16 cellular contexts compared by ENCODE assay signal in genomic region chr17:61130320-61130719, GRCh38.
"Had no signal": no experiment of that assay in that cellular context is flagged by ENCODE, and none has a peak within 500 bp of the region (broad histone marks: within the 10 kb centered on the region; RNA-seq: fewer than 3 reads in every experiment).

No MANE protein-coding gene starts in this region.

- H3K4me3 ChIP-seq: esophagus muscularis mucosa, gastroesophageal sphincter, hepatocyte, right atrium auricular region, tibial artery had no signal

- H3K36me3 ChIP-seq: esophagus muscularis mucosa, gastroesophageal sphincter, right atrium auricular region, tibial artery had no signal

- H2AFZ ChIP-seq: hepatocyte had no signal

- H3K27ac ChIP-seq: gastroesophageal sphincter, right atrium auricular region had no signal

- H3K9me3 ChIP-seq: esophagus muscularis mucosa, gastroesophageal sphincter, right atrium auricular region, tibial artery had no signal

- DNase-seq: activated CD4-positive, alpha-beta T cell treated with anti-CD3 and anti-CD28 coated beads for 1 hour; activated CD4-positive, alpha-beta T cell treated with anti-CD3 and anti-CD28 coated beads, Interleukin-2, amount 50 U/mL, for 48 hours; activated gamma-delta T cell; activated T-cell treated with anti-CD3 and anti-CD28 coated beads, Interleukin-2, amount 50 U/mL, for 4 hours; anterior cingulate cortex; cerebellar nuclear complex; naive thymus-derived CD4-positive, alpha-beta T cell; nucleus accumbens; small intestine; T-helper 9 cell; tibial artery had no signal

- H3K27me3 ChIP-seq: esophagus muscularis mucosa, gastroesophageal sphincter, hepatocyte, right atrium auricular region, tibial artery had no signal

- ATAC-seq: activated T-cell treated with anti-CD3 and anti-CD28 coated beads, Interleukin-2, amount 50 U/mL, for 4 hours; gastroesophageal sphincter; naive thymus-derived CD4-positive, alpha-beta T cell; stimulated activated effector memory CD8-positive, alpha-beta T cell treated with anti-CD3 and anti-CD28 coated beads, Interleukin-12 subunit alpha, Interleukin-12 subunit beta, amount 100 ng/mL, for 72 hours had no signal
